Comparison of ENCODE assay signal across 18 cellular contexts in genomic region chr15:93102211-93102610, GRCh38. TPM values are rescaled to one million over a fixed set of nuclear protein-coding genes. Genes with fewer than 3 reads are reported as not detected.
"Had no signal": no experiment of that assay in that cellular context is flagged by ENCODE, and none has a peak within 500 bp of the region (broad histone marks: within the 10 kb centered on the region; RNA-seq: fewer than 3 reads in every experiment).

No MANE protein-coding gene starts in this region.

- ATAC-seq: foreskin keratinocyte; pancreas; right lobe of liver; stimulated activated naive B cell treated with anti-CD40 and anti-IgM and Interleukin-4, amounts not matched to agents 10 μg/mL and 1 μg/mL and 100 μg/mL, for 72 hours had no signal

- H3K4me1 ChIP-seq: colonic mucosa, foreskin keratinocyte, pancreas, prostate gland, right lobe of liver, stomach had no signal

- H3K27me3 ChIP-seq: colonic mucosa, foreskin keratinocyte, pancreas, right lobe of liver had no signal

- DNase-seq: colonic mucosa; dermis blood vessel endothelial cell; erythroblast; foreskin keratinocyte; natural killer cell; nucleus accumbens; pancreas; retina; right lobe of liver; stimulated activated CD4-positive, alpha-beta T cell treated with anti-CD3 and anti-CD28 coated beads, Interleukin-2, amount 100 ng/mL, for 24 hours; stimulated activated CD4-positive, alpha-beta T cell treated with anti-CD3 and anti-CD28 coated beads, Interleukin-4, amount 100 ng/mL, for 4 hours; stimulated activated naive B cell treated with anti-CD40 and anti-IgM and Interleukin-4, amounts not matched to agents 10 μg/mL and 1 μg/mL and 100 μg/mL, for 72 hours; stomach; substantia nigra; trophoblast cell had no signal

- H3K36me3 ChIP-seq: colonic mucosa, pancreas, prostate gland, right lobe of liver, stomach, thoracic aorta had no signal

- H3K9me3 ChIP-seq: colonic mucosa, pancreas, prostate gland, right lobe of liver had no signal

- H3K4me3 ChIP-seq: colonic mucosa, pancreas, prostate gland, right lobe of liver, skin epidermis, stomach, thoracic aorta had no signal

- H3K27ac ChIP-seq: colonic mucosa, foreskin keratinocyte, pancreas, prostate gland, right lobe of liver, skin epidermis, stomach, thoracic aorta had no signal

RNA-seq across cellular contexts. Expression of gene RGMA, which starts 13.2 kb away (rescaled TPM):
- total RNA-seq: natural killer cell had no signal
